Comparison of ENCODE assay signal across 8 cellular contexts in genomic region chr7:158856883-158857668, GRCh38. TPM values are rescaled to one million over a fixed set of nuclear protein-coding genes. Genes with fewer than 3 reads are reported as not detected.
DNase-seq lines count a peak whose midpoint lies in the region; ATAC-seq and TF ChIP-seq lines count a peak whose summit lies in the region.

No MANE protein-coding gene starts in this region.

- no peaks in the 10 kb centered on the region for H3K9me3 ChIP-seq in colonic mucosa

- peak overlapping the region in 5 of 6 donors; percentile 21 to 92 (median 38) for H3K27ac Mint-ChIP-seq in naive B cell

- TF ChIP-seq CTCF in AG10803 (conservative IDR thresholded peaks at IDR 0.05; ENCODE audit: low read length) (no peak), colonic mucosa (IDR thresholded peaks at IDR 0.05) (no peak)

- H3K4me3 ChIP-seq in AG10803 (ENCODE audit: low read length): peak overlapping the region; percentile 82
- H3K4me3 ChIP-seq in Jurkat, Clone E6-1 (ENCODE audit: low read length): peak overlapping the region; percentile 57
- H3K4me3 ChIP-seq in colonic mucosa: peak overlapping the region; percentile 88

- DNase-seq in AG10803 (ENCODE audit: low read depth) (no peak), colonic mucosa (no peak), naive B cell (no peak), NCI-H524 treated with DMSO at 0.1 percent for 48 hours (lab: John Stamatoyannopoulos, UW) (no peak), SW480 (ENCODE audit: low spot score) (no peak)
- no peak for DNase-seq in Jurkat, Clone E6-1 (ENCODE audit: low read depth, low spot score)
- no peak for DNase-seq in stimulated activated CD4-positive, alpha-beta T cell treated with anti-CD3 and anti-CD28 coated beads, Interleukin-12 subunit alpha, Interleukin-12 subunit beta, amount 100 ng/mL, for 4 hours

- no peaks in the 10 kb centered on the region for H3K27me3 ChIP-seq in colonic mucosa

- H3K4me1 ChIP-seq in colonic mucosa: no peaks in the 10 kb centered on the region

- ATAC-seq in GM21360 (IDR thresholded peaks at IDR 0.05; ENCODE audit: unreplicated experiment): peak; percentile 23
- no peak for ATAC-seq in naive B cell (ENCODE audit: low read depth in 2 of 2)

- H3K27me3 Mint-ChIP-seq in naive B cell: no peaks in the 10 kb centered on the region

- peak overlapping the region; percentile 58 to 75 for H3K9ac ChIP-seq in colonic mucosa (ENCODE audit: low read depth in 2 of 2, low read length in 2 of 2)

- no peaks in the 10 kb centered on the region for H3K9me3 Mint-ChIP-seq in naive B cell

- intact Hi-C loops in colonic mucosa (cut with DNase I): no loop called here

- H3K4me1 Mint-ChIP-seq in naive B cell: peaks cover 12 to 20% (median 17%) of the 10 kb centered on the region in 3 donors

- H3K4me3 Mint-ChIP-seq in naive B cell: peak overlapping the region; percentile 70 to 99 (median 98)

- H3K36me3 Mint-ChIP-seq in naive B cell: no peaks in the 10 kb centered on the region

- no peaks in the 10 kb centered on the region for H3K36me3 ChIP-seq in colonic mucosa

- H3K27ac ChIP-seq in colonic mucosa: peak overlapping the region; percentile 78

RNA-seq across cellular contexts. Expression of gene DYNC2I1, which starts 0.7 kb away (rescaled TPM):
- polyA plus RNA-seq in Jurkat, Clone E6-1 (2012; ENCODE audit: insufficient read depth, insufficient read length): 17.3 TPM
- 10 to 100 TPM; 16.4 to 21.8 TPM for total RNA-seq in colonic mucosa
- polyA plus RNA-seq in naive B cell (ENCODE audit: low read depth in 6 of 6): 10 to 100 TPM; 12.6 to 20.4 (median 18.3) TPM

RNA-seq across cellular contexts. Expression of gene ESYT2, which starts 27.8 kb away (rescaled TPM):
- 131 TPM for polyA plus RNA-seq in Jurkat, Clone E6-1 (2012; ENCODE audit: insufficient read depth, insufficient read length)
- 100 to 1,000 TPM in 1 of 2 donors, 10 to 100 TPM in 1; 57.5 to 105 TPM for total RNA-seq in colonic mucosa
- 10 to 100 TPM; 15.4 to 23.0 (median 16.8) TPM for polyA plus RNA-seq in naive B cell (ENCODE audit: low read depth in 6 of 6)
